1 cellular context compared by ENCODE assay signal in the genomic region with DNA sequence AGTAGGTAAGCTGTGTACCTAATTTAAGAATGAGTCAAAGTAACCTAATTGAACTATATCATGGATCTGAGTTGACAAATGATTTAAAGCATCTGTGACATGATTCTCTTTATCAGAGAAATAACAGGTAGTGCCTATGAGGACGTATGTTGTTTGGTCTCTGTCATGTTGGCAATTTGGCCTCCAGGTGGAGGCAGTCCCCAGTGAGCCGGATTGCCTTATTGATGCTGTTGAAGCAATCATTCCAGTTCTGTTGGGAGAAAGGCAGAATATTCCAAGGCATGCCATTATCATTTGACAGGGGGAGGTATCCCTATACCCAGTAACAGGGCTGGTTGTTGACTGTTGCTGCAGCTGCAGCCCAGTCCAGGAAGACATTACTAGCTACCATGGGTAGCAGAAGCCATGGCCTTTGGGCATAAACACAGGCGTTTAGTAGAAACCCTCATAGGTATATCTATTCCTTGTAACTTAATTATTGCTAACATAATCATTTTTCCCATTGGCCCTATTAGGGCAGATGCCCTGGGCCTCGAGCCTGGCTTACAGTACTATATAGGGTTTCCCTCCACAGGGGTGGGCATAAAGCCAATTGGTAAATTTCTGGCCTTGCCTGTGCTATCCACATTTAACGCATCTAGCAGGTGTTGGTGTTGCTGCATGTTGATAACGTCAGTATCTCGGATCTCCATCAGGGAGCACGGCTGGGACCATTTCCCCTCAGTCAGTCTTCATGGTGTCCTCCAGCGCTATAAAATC.
A peak's percentile ranks its signal among the peaks of the same experiment; 100 is the strongest.
TF ChIP-seq lines count a peak whose summit lies in the region.

No MANE protein-coding gene starts in this region.

TF ChIP-seq in K562, 482 proteins besides CTCF, POLR2A, EP300 and RAD21:
- peak; percentile 38; the same call in 1 of the 2 replicates for TF ChIP-seq CBFA2T3 (IDR thresholded peaks at IDR 0.05)
- TF ChIP-seq ZKSCAN1 (IDR thresholded peaks at IDR 0.05; ENCODE audit: low read depth, low read length) = no peak
- TF ChIP-seq CEBPZ (IDR thresholded peaks at IDR 0.05; ENCODE audit: borderline replicate concordance, low read depth, low read length) = no peak
- TF ChIP-seq C11orf30 (IDR thresholded peaks at IDR 0.05; ENCODE audit: low read depth) = peak; percentile 5; the same call in 1 of the 2 replicates
- peak; percentile 20 for TF ChIP-seq MEIS2 (IDR thresholded peaks at IDR 0.05; ENCODE audit: partially characterized antibody)
- TF ChIP-seq, protein P1, sequence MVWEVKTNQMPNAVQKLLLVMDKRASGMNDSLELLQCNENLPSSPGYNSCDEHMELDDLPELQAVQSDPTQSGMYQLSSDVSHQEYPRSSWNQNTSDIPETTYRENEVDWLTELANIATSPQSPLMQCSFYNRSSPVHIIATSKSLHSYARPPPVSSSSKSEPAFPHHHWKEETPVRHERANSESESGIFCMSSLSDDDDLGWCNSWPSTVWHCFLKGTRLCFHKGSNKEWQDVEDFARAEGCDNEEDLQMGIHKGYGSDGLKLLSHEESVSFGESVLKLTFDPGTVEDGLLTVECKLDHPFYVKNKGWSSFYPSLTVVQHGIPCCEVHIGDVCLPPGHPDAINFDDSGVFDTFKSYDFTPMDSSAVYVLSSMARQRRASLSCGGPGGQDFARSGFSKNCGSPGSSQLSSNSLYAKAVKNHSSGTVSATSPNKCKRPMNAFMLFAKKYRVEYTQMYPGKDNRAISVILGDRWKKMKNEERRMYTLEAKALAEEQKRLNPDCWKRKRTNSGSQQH (CRISPR knock-in tag; IDR thresholded peaks at IDR 0.05) = no peak
- TF ChIP-seq NFIC (IDR thresholded peaks at IDR 0.05) = peak; percentile 20; the same call in 1 of the 2 replicates
